In genomic region chr3:172394692-172395091, GRCh38 we compare ENCODE assay signal across 21 cellular contexts. TPM values are rescaled to one million over a fixed set of nuclear protein-coding genes. Genes with fewer than 3 reads are reported as not detected.
DNase-seq lines count a peak whose midpoint lies in the region; ATAC-seq, FAIRE-seq and TF ChIP-seq lines count a peak whose summit lies in the region.
"Had no signal": no experiment of that assay in that cellular context is flagged by ENCODE, and none has a peak within 500 bp of the region (broad histone marks: within the 10 kb centered on the region; RNA-seq: fewer than 3 reads in every experiment).

No MANE protein-coding gene starts in this region.

- no peak for TF ChIP-seq POLR2A in GM12891 (IDR thresholded peaks at IDR 0.05; ENCODE audit: low read depth, low read length)

- no peak for DNase-seq in GM12891 (ENCODE audit: insufficient read length, low spot score)
- DNase-seq in NCI-H1417 treated with DMSO at 0.1 percent for 48 hours (lab: John Stamatoyannopoulos, UW), result peak; percentile 66
- DNase-seq in NCI-H69 (lab: John Stamatoyannopoulos, UW), result peak; percentile 64
- DNase-seq in BE2C, result no peak
- DNase-seq: 8988T; Caco-2; CD4-positive, CD25-positive, alpha-beta regulatory T cell; CD8-positive, alpha-beta T cell; DMS79; EL; GDM1; GM23248; H7; HCEC 1CT had no signal

- TF ChIP-seq CTCF in BE2C (IDR thresholded peaks at IDR 0.05; ENCODE audit: low read depth, low read length), result no peak

- ATAC-seq in GM19023 (IDR thresholded peaks at IDR 0.05; ENCODE audit: unreplicated experiment), result no peak
- ATAC-seq in HG02588 (IDR thresholded peaks at IDR 0.05; ENCODE audit: unreplicated experiment), result no peak
- ATAC-seq: A549; CD8-positive, alpha-beta T cell; GM12878 had no signal

- no peaks in the 10 kb centered on the region for H3K36me3 ChIP-seq in BE2C

- no peaks in the 10 kb centered on the region for H3K27me3 ChIP-seq in BE2C
- H3K27me3 ChIP-seq: BLaER1 had no signal

- no peaks in the 10 kb centered on the region for H3K4me1 ChIP-seq in BE2C
- H3K4me1 ChIP-seq: BLaER1, Caco-2 had no signal

- peak; percentile 26 for FAIRE-seq in GM12891 (lab: Jason Lieb, UNC)
- FAIRE-seq: A549, GM12878, GM18507, H1 had no signal

- no peaks in the 10 kb centered on the region for H3K9me3 ChIP-seq in BE2C
- H3K9me3 ChIP-seq: A549, BLaER1, Caco-2 had no signal

- H3K4me3 ChIP-seq in BE2C (ENCODE audit: low read depth, low read length), result no peak overlapping the region
- H3K4me3 ChIP-seq: A549, BLaER1, GM12878, GM23248 had no signal

TF ChIP-seq in GM12891, 5 proteins besides CTCF, POLR2A, EP300 and RAD21:
- TF ChIP-seq PAX5 (IDR thresholded peaks at IDR 0.05; ENCODE audit: insufficient read depth, low read length, severe bottlenecking), result no peak
- no peak for TF ChIP-seq TAF1 (IDR thresholded peaks at IDR 0.05; ENCODE audit: low read depth, low read length)
- no peak for TF ChIP-seq SPI1 (IDR thresholded peaks at IDR 0.05; ENCODE audit: low read depth, low read length)
- TF ChIP-seq POU2F2 (IDR thresholded peaks at IDR 0.05; ENCODE audit: low read depth, low read length), result no peak
- no peak for TF ChIP-seq POLR2AphosphoS5 (IDR thresholded peaks at IDR 0.05; ENCODE audit: low read depth, low read length)

RNA-seq across cellular contexts. Expression of gene GHSR, which starts 53.6 kb away (rescaled TPM):
- not detected for polyA plus RNA-seq in GM12891 (2012; ENCODE audit: low read depth, missing spikeins)
- not detected for polyA plus RNA-seq in BE2C (2012; ENCODE audit: insufficient read depth, insufficient read length, low read depth)
- polyA plus RNA-seq: A549; CD4-positive, CD25-positive, alpha-beta regulatory T cell; GM12878; GM23248; H1 had no signal

Comparison
In these comparisons a context has a peak if more than half of its experiments do, and no peak if none do; other contexts are left out.
1. DNase-seq: peak in NCI-H1417 treated with DMSO at 0.1 percent for 48 hours (single experiment) and NCI-H69 (single experiment); none in GM12891 (single experiment) and BE2C (single experiment).